3 cellular contexts compared by ENCODE assay signal in genomic region chr12:124780336-124780735, GRCh38.
TF ChIP-seq lines count a peak whose summit lies in the region.

No MANE protein-coding gene starts in this region.

TF ChIP-seq in HepG2, 621 proteins besides CTCF, POLR2A, EP300 and RAD21 (continued from another document):
- TF ChIP-seq MED8 (CRISPR knock-in tag; IDR thresholded peaks at IDR 0.05; ENCODE audit: insufficient replicate concordance) (no peak), ZBTB7A (CRISPR knock-in tag; IDR thresholded peaks at IDR 0.05) (no peak), ZSCAN21 (CRISPR knock-in tag; IDR thresholded peaks at IDR 0.05; ENCODE audit: borderline replicate concordance) (no peak), YY1 (IDR thresholded peaks at IDR 0.05; ENCODE audit: insufficient read depth, insufficient replicate concordance, low read depth, low read length) (no peak), HOXA9 (CRISPR knock-in tag; IDR thresholded peaks at IDR 0.05; ENCODE audit: borderline replicate concordance) (no peak), ZNF547 (CRISPR knock-in tag; IDR thresholded peaks at IDR 0.05) (no peak), ZNF235 (CRISPR knock-in tag; IDR thresholded peaks at IDR 0.05; ENCODE audit: borderline replicate concordance) (no peak), ONECUT2 (CRISPR knock-in tag; IDR thresholded peaks at IDR 0.05) (no peak), BCL6 (CRISPR knock-in tag; IDR thresholded peaks at IDR 0.05) (no peak), NFIB (CRISPR knock-in tag; IDR thresholded peaks at IDR 0.05; ENCODE audit: borderline replicate concordance) (no peak), MAF1 (CRISPR knock-in tag; IDR thresholded peaks at IDR 0.05; ENCODE audit: borderline replicate concordance) (no peak), ZNF674 (CRISPR knock-in tag; IDR thresholded peaks at IDR 0.05; ENCODE audit: low read depth) (no peak), PTBP1 (IDR thresholded peaks at IDR 0.05; ENCODE audit: low read depth, low read length, poor library complexity, severe bottlenecking) (no peak), KMT2A (CRISPR knock-in tag; IDR thresholded peaks at IDR 0.05) (no peak), HNRNPLL (IDR thresholded peaks at IDR 0.05; ENCODE audit: low read depth, low read length, poor library complexity, severe bottlenecking) (no peak)
- TF ChIP-seq, protein P1, sequence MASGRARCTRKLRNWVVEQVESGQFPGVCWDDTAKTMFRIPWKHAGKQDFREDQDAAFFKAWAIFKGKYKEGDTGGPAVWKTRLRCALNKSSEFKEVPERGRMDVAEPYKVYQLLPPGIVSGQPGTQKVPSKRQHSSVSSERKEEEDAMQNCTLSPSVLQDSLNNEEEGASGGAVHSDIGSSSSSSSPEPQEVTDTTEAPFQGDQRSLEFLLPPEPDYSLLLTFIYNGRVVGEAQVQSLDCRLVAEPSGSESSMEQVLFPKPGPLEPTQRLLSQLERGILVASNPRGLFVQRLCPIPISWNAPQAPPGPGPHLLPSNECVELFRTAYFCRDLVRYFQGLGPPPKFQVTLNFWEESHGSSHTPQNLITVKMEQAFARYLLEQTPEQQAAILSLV (CRISPR knock-in tag; IDR thresholded peaks at IDR 0.05; ENCODE audit: borderline replicate concordance) = no peak

TF ChIP-seq in GM23338, 12 proteins besides CTCF, POLR2A, EP300 and RAD21:
- TF ChIP-seq, protein P2, sequence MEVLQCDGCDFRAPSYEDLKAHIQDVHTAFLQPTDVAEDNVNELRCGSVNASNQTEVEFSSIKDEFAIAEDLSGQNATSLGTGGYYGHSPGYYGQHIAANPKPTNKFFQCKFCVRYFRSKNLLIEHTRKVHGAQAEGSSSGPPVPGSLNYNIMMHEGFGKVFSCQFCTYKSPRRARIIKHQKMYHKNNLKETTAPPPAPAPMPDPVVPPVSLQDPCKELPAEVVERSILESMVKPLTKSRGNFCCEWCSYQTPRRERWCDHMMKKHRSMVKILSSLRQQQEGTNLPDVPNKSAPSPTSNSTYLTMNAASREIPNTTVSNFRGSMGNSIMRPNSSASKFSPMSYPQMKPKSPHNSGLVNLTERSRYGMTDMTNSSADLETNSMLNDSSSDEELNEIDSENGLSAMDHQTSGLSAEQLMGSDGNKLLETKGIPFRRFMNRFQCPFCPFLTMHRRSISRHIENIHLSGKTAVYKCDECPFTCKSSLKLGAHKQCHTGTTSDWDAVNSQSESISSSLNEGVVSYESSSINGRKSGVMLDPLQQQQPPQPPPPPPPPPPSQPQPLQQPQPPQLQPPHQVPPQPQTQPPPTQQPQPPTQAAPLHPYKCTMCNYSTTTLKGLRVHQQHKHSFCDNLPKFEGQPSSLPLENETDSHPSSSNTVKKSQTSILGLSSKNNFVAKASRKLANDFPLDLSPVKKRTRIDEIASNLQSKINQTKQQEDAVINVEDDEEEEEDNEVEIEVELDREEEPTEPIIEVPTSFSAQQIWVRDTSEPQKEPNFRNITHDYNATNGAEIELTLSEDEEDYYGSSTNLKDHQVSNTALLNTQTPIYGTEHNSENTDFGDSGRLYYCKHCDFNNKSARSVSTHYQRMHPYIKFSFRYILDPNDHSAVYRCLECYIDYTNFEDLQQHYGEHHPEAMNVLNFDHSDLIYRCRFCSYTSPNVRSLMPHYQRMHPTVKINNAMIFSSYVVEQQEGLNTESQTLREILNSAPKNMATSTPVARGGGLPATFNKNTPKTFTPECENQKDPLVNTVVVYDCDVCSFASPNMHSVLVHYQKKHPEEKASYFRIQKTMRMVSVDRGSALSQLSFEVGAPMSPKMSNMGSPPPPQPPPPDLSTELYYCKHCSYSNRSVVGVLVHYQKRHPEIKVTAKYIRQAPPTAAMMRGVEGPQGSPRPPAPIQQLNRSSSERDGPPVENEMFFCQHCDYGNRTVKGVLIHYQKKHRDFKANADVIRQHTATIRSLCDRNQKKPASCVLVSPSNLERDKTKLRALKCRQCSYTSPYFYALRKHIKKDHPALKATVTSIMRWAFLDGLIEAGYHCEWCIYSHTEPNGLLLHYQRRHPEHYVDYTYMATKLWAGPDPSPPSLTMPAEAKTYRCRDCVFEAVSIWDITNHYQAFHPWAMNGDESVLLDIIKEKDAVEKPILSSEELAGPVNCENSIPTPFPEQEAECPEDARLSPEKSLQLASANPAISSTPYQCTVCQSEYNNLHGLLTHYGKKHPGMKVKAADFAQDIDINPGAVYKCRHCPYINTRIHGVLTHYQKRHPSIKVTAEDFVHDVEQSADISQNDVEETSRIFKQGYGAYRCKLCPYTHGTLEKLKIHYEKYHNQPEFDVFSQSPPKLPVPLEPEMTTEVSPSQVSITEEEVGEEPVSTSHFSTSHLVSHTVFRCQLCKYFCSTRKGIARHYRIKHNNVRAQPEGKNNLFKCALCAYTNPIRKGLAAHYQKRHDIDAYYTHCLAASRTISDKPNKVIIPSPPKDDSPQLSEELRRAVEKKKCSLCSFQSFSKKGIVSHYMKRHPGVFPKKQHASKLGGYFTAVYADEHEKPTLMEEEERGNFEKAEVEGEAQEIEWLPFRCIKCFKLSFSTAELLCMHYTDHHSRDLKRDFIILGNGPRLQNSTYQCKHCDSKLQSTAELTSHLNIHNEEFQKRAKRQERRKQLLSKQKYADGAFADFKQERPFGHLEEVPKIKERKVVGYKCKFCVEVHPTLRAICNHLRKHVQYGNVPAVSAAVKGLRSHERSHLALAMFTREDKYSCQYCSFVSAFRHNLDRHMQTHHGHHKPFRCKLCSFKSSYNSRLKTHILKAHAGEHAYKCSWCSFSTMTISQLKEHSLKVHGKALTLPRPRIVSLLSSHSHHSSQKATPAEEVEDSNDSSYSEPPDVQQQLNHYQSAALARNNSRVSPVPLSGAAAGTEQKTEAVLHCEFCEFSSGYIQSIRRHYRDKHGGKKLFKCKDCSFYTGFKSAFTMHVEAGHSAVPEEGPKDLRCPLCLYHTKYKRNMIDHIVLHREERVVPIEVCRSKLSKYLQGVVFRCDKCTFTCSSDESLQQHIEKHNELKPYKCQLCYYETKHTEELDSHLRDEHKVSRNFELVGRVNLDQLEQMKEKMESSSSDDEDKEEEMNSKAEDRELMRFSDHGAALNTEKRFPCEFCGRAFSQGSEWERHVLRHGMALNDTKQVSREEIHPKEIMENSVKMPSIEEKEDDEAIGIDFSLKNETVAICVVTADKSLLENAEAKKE (CRISPR knock-in tag; IDR thresholded peaks at IDR 0.05) = no peak
- TF ChIP-seq EZH2 (IDR thresholded peaks at IDR 0.05; ENCODE audit: low read depth, unreplicated experiment) = no peak
- no peak for TF ChIP-seq NANOG (IDR thresholded peaks at IDR 0.05; ENCODE audit: borderline replicate concordance)
- TF ChIP-seq JUNB (IDR thresholded peaks at IDR 0.05; ENCODE audit: unreplicated experiment) = no peak

TF ChIP-seq in GM12878, 131 proteins besides CTCF, POLR2A, EP300 and RAD21 (continued from another document):
- TF ChIP-seq PKNOX1 (IDR thresholded peaks at IDR 0.05) = no peak
- no peak for TF ChIP-seq EZH2 (IDR thresholded peaks at IDR 0.05; ENCODE audit: borderline replicate concordance, control insufficient read depth, low read depth, low read length)
- no peak for TF ChIP-seq BCLAF1 (IDR thresholded peaks at IDR 0.05)
- TF ChIP-seq WRNIP1 (IDR thresholded peaks at IDR 0.05; ENCODE audit: borderline replicate concordance, low read depth, low read length) = no peak
- TF ChIP-seq KDM1A (IDR thresholded peaks at IDR 0.05; ENCODE audit: borderline replicate concordance) = no peak
- TF ChIP-seq NFYA (IDR thresholded peaks at IDR 0.05; ENCODE audit: borderline replicate concordance, low read depth, low read length) = no peak
- no peak for TF ChIP-seq CREM (IDR thresholded peaks at IDR 0.05; ENCODE audit: low read depth)
- TF ChIP-seq ZZZ3 (IDR thresholded peaks at IDR 0.05; ENCODE audit: control insufficient read depth, insufficient read length, low read depth) = no peak
- TF ChIP-seq PAX8 (IDR thresholded peaks at IDR 0.05) = no peak
- no peak for TF ChIP-seq MTA3 (IDR thresholded peaks at IDR 0.05; ENCODE audit: borderline replicate concordance, low read length)
- TF ChIP-seq YBX1 (IDR thresholded peaks at IDR 0.05) = no peak
- TF ChIP-seq, protein P3, sequence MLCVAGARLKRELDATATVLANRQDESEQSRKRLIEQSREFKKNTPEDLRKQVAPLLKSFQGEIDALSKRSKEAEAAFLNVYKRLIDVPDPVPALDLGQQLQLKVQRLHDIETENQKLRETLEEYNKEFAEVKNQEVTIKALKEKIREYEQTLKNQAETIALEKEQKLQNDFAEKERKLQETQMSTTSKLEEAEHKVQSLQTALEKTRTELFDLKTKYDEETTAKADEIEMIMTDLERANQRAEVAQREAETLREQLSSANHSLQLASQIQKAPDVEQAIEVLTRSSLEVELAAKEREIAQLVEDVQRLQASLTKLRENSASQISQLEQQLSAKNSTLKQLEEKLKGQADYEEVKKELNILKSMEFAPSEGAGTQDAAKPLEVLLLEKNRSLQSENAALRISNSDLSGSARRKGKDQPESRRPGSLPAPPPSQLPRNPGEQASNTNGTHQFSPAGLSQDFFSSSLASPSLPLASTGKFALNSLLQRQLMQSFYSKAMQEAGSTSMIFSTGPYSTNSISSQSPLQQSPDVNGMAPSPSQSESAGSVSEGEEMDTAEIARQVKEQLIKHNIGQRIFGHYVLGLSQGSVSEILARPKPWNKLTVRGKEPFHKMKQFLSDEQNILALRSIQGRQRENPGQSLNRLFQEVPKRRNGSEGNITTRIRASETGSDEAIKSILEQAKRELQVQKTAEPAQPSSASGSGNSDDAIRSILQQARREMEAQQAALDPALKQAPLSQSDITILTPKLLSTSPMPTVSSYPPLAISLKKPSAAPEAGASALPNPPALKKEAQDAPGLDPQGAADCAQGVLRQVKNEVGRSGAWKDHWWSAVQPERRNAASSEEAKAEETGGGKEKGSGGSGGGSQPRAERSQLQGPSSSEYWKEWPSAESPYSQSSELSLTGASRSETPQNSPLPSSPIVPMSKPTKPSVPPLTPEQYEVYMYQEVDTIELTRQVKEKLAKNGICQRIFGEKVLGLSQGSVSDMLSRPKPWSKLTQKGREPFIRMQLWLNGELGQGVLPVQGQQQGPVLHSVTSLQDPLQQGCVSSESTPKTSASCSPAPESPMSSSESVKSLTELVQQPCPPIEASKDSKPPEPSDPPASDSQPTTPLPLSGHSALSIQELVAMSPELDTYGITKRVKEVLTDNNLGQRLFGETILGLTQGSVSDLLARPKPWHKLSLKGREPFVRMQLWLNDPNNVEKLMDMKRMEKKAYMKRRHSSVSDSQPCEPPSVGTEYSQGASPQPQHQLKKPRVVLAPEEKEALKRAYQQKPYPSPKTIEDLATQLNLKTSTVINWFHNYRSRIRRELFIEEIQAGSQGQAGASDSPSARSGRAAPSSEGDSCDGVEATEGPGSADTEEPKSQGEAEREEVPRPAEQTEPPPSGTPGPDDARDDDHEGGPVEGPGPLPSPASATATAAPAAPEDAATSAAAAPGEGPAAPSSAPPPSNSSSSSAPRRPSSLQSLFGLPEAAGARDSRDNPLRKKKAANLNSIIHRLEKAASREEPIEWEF (IDR thresholded peaks at IDR 0.05; ENCODE audit: insufficient replicate concordance, low read depth, low read length) = no peak
- TF ChIP-seq, protein P4, sequence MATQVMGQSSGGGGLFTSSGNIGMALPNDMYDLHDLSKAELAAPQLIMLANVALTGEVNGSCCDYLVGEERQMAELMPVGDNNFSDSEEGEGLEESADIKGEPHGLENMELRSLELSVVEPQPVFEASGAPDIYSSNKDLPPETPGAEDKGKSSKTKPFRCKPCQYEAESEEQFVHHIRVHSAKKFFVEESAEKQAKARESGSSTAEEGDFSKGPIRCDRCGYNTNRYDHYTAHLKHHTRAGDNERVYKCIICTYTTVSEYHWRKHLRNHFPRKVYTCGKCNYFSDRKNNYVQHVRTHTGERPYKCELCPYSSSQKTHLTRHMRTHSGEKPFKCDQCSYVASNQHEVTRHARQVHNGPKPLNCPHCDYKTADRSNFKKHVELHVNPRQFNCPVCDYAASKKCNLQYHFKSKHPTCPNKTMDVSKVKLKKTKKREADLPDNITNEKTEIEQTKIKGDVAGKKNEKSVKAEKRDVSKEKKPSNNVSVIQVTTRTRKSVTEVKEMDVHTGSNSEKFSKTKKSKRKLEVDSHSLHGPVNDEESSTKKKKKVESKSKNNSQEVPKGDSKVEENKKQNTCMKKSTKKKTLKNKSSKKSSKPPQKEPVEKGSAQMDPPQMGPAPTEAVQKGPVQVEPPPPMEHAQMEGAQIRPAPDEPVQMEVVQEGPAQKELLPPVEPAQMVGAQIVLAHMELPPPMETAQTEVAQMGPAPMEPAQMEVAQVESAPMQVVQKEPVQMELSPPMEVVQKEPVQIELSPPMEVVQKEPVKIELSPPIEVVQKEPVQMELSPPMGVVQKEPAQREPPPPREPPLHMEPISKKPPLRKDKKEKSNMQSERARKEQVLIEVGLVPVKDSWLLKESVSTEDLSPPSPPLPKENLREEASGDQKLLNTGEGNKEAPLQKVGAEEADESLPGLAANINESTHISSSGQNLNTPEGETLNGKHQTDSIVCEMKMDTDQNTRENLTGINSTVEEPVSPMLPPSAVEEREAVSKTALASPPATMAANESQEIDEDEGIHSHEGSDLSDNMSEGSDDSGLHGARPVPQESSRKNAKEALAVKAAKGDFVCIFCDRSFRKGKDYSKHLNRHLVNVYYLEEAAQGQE (IDR thresholded peaks at IDR 0.05; ENCODE audit: low read depth, low read length) = no peak
- TF ChIP-seq CBX3 (IDR thresholded peaks at IDR 0.05; ENCODE audit: borderline replicate concordance, low read depth) = no peak
- TF ChIP-seq SUZ12 (IDR thresholded peaks at IDR 0.05; ENCODE audit: unreplicated experiment) = no peak
